8 cellular contexts compared by ENCODE assay signal in genomic region chr3:170909129-170909903, GRCh38. TPM values are rescaled to one million over a fixed set of nuclear protein-coding genes. Genes with fewer than 3 reads are reported as not detected.
DNase-seq lines count a peak whose midpoint lies in the region; ATAC-seq and TF ChIP-seq lines count a peak whose summit lies in the region.

No MANE protein-coding gene starts in this region.

- H3K27me3 Mint-ChIP-seq in T-helper 2 cell treated with Interferon-gamma antibody and Interleukin-4, amounts not matched to agents 5 μg/mL and 100 μg/mL, for 36 hours (ENCODE audit: low read depth), result peaks cover 22% of the 10 kb centered on the region

- 84 to 88% (median 85%) methylated on average over 16 to 17 of the region's 17 CpGs for WGBS in stomach, 5 donors

- H3K4me3 Mint-ChIP-seq in T-helper 2 cell treated with Interferon-gamma antibody and Interleukin-4, amounts not matched to agents 5 μg/mL and 100 μg/mL, for 36 hours, result peak overlapping the region; percentile 95

- ATAC-seq in left ventricle myocardium superior, result no peak
- no peak for ATAC-seq in GM18520 (IDR thresholded peaks at IDR 0.05; ENCODE audit: unreplicated experiment)

- peaks cover 21% of the 10 kb centered on the region for H3K4me1 Mint-ChIP-seq in T-helper 2 cell treated with Interferon-gamma antibody and Interleukin-4, amounts not matched to agents 5 μg/mL and 100 μg/mL, for 36 hours (ENCODE audit: low read depth)

- H3K36me3 ChIP-seq in stomach, result no peaks in the 10 kb centered on the region

- H3K27ac ChIP-seq in stomach, result peak overlapping the region in 4 of 5 donors; percentile 76 to 85 (median 78)

- no peak for TF ChIP-seq EP300 in stomach (IDR thresholded peaks at IDR 0.05)

- no peak for TF ChIP-seq CTCF in stomach (IDR thresholded peaks at IDR 0.05)

- H3K27me3 ChIP-seq in stomach, result peaks cover 0 to 5% (median 0%) of the 10 kb centered on the region in 3 donors

- intact Hi-C loops in left ventricle myocardium superior (cut with micrococcal nuclease) (no loop called here), stomach (cut with DNase I; ENCODE audit: low total_unique reads) (no loop called here)

- TF ChIP-seq POLR2A in stomach (IDR thresholded peaks at IDR 0.05), result no peak

- H3K27ac Mint-ChIP-seq in T-helper 2 cell treated with Interferon-gamma antibody and Interleukin-4, amounts not matched to agents 5 μg/mL and 100 μg/mL, for 36 hours, result no peak overlapping the region

- peaks cover 3% of the 10 kb centered on the region for H3K36me3 Mint-ChIP-seq in T-helper 2 cell treated with Interferon-gamma antibody and Interleukin-4, amounts not matched to agents 5 μg/mL and 100 μg/mL, for 36 hours (ENCODE audit: low read depth)

- H3K9me3 ChIP-seq in stomach, result peaks cover 0 to 26% (median 20%) of the 10 kb centered on the region in 4 donors

- peaks cover 4% of the 10 kb centered on the region for H3K9me3 Mint-ChIP-seq in T-helper 2 cell treated with Interferon-gamma antibody and Interleukin-4, amounts not matched to agents 5 μg/mL and 100 μg/mL, for 36 hours

- peak; percentile 30 for DNase-seq in SIG-M5 treated with dmso at 0.1 percent for 504 hours (lab: John Stamatoyannopoulos, UW; ENCODE audit: unreplicated experiment)
- DNase-seq in SIG-M5 (lab: John Stamatoyannopoulos, UW), result no peak
- no peak for DNase-seq in T-helper 2 cell treated with Interferon-gamma antibody and Interleukin-4, amounts not matched to agents 5 μg/mL and 100 μg/mL, for 36 hours (ENCODE audit: low spot score)
- DNase-seq in left ventricle myocardium superior, result peak; percentile 38
- DNase-seq in stomach, result no peak
- DNase-seq in DMS53 (lab: John Stamatoyannopoulos, UW), result no peak
- DNase-seq in retina, result no peak

- peak overlapping the region in 3 of 4 donors; percentile 59 to 79 (median 79) for H3K4me3 ChIP-seq in stomach

- peaks cover 5 to 22% (median 14%) of the 10 kb centered on the region in 4 donors for H3K4me1 ChIP-seq in stomach

RNA-seq across cellular contexts. Expression of gene EIF5A2, which starts 0.9 kb away (rescaled TPM):
- 10.2 TPM for total RNA-seq in left ventricle myocardium superior
- total RNA-seq in stomach, result 10 to 100 TPM in 1 of 5 donors, 1 to 10 TPM in 4; 2.9 to 27.2 (median 7.2) TPM
- 1 to 10 TPM; 1.5 to 5.4 (median 4.1) TPM for polyA plus RNA-seq in stomach

RNA-seq across cellular contexts. Expression of gene RPL22L1, which starts 39.3 kb away (rescaled TPM):
- total RNA-seq in left ventricle myocardium superior (8.3 TPM), stomach (10 to 100 TPM in 4 of 5 donors, not detected in 1; 22.2 to 57.8 (median 30.5) TPM)
- polyA plus RNA-seq in stomach, result 100 to 1,000 TPM; 124 to 162 (median 156) TPM

Comparison
In these comparisons a context has a peak if more than half of its experiments do, and no peak if none do; other contexts are left out.
1. DNase-seq: peak in SIG-M5 treated with dmso at 0.1 percent for 504 hours (single experiment) and left ventricle myocardium superior (single experiment); none in SIG-M5 (single experiment), T-helper 2 cell treated with Interferon-gamma antibody and Interleukin-4, amounts not matched to agents 5 μg/mL and 100 μg/mL, for 36 hours (single experiment), stomach (single experiment), DMS53 (single experiment) and retina (single experiment).